In genomic region chr6:156781882-156782631, GRCh38 we compare ENCODE assay signal across 8 cellular contexts. TPM values are rescaled to one million over a fixed set of nuclear protein-coding genes. Genes with fewer than 3 reads are reported as not detected.
A peak's percentile ranks its signal among the peaks of the same experiment; 100 is the strongest.
DNase-seq lines count a peak whose midpoint lies in the region; ATAC-seq and TF ChIP-seq lines count a peak whose summit lies in the region.

No MANE protein-coding gene starts in this region.

- H2AFZ ChIP-seq in SK-N-SH (ENCODE audit: low read depth): no peak overlapping the region

- peaks cover 13% of the 10 kb centered on the region for H3F3A ChIP-seq in SK-N-SH (replicated peaks; ENCODE audit: insufficient read depth)

- H3K27ac ChIP-seq in SK-N-SH (ENCODE audit: low read depth in 2 of 2, low read length in 1 of 2) (peak overlapping the region; percentile 50 to 65), foreskin keratinocyte (peak overlapping the region; percentile 79), subcutaneous abdominal adipose tissue (ENCODE audit: low read depth, low read length) (peak overlapping the region; percentile 91)

- H3K4me3 Mint-ChIP-seq in T-helper 17 cell: peak overlapping the region; percentile 92

- peaks cover 0 to 22% of the 10 kb centered on the region in 2 experiments; a peak in 2 of 4 replicates for H3K4me1 ChIP-seq in SK-N-SH (ENCODE audit: control insufficient read depth in 1 of 2, insufficient read depth in 2 of 2, low read depth in 1 of 2, low read length in 1 of 2)
- H3K4me1 ChIP-seq in foreskin keratinocyte: peaks cover 18% of the 10 kb centered on the region
- H3K4me1 ChIP-seq in subcutaneous abdominal adipose tissue (ENCODE audit: control insufficient read depth in 5 of 5, insufficient read depth in 5 of 5, low read length in 5 of 5): peaks cover 0 to 43% (median 38%) of the 10 kb centered on the region in 5 donors

- H4K20me1 ChIP-seq in SK-N-SH (ENCODE audit: insufficient read depth): peaks cover 69% of the 10 kb centered on the region

- H3K9me3 ChIP-seq in SK-N-SH (no peaks in the 10 kb centered on the region), T-helper 17 cell (ENCODE audit: control insufficient read depth, low read length, poor library complexity, severe bottlenecking) (no peaks in the 10 kb centered on the region), subcutaneous abdominal adipose tissue (ENCODE audit: control insufficient read depth in 5 of 5, low read length in 5 of 5) (no peaks in the 10 kb centered on the region)

- peaks cover 4% of the 10 kb centered on the region for H3K36me3 Mint-ChIP-seq in T-helper 17 cell (ENCODE audit: low read depth)

- H3K36me3 ChIP-seq in SK-N-SH (replicated peaks in 1 of 2; ENCODE audit: control insufficient read depth in 1 of 2, insufficient read depth in 2 of 2, low read length in 1 of 2): peaks cover 10 to 14% of the 10 kb centered on the region in 2 experiments
- H3K36me3 ChIP-seq in subcutaneous abdominal adipose tissue (ENCODE audit: control insufficient read depth in 5 of 5, insufficient read depth in 5 of 5, low read length in 5 of 5): no peaks in the 10 kb centered on the region

- H3K4me3 ChIP-seq in SK-N-SH (ENCODE audit: low read depth in 2 of 2, low read length in 1 of 2) (peak overlapping the region; percentile 66 to 75; a peak in 3 of 4 replicates), subcutaneous abdominal adipose tissue (ENCODE audit: low read depth in 1 of 5, low read length in 5 of 5) (peak overlapping the region; percentile 49 to 92 (median 57))

- WGBS in SK-N-SH (ENCODE audit: low lambda C conversion rate): 22% methylated on average over 8 of the region's 8 CpGs

- POLR2A ChIA-PET in SK-N-SH (lab: Yijun Ruan, JAX): no interaction called here

- peak overlapping the region; percentile 98 for H3K27ac Mint-ChIP-seq in T-helper 17 cell

- peaks cover 35% of the 10 kb centered on the region for H3K4me1 Mint-ChIP-seq in T-helper 17 cell

- TF ChIP-seq RAD21 in SK-N-SH (IDR thresholded peaks at IDR 0.05; ENCODE audit: low read length): no peak

- DNase-seq in SK-N-SH (no peak), T-helper 17 cell (no peak), foreskin keratinocyte (peak in 1 of 2 donors; percentile 10), NCI-H2081 treated with DMSO at 0.1 percent for 48 hours (lab: John Stamatoyannopoulos, UW) (no peak), kidney tubule cell (ENCODE audit: low spot score) (no peak)

- no peak for TF ChIP-seq EP300 in SK-N-SH (IDR thresholded peaks at IDR 0.05; ENCODE audit: borderline replicate concordance in 1 of 2, low read depth in 1 of 2, low read length in 1 of 2)

- no peaks in the 10 kb centered on the region for H3K27me3 Mint-ChIP-seq in T-helper 17 cell

- peak overlapping the region; percentile 91 for H3K4me2 ChIP-seq in SK-N-SH

- TF ChIP-seq POLR2A in GM18505 (IDR thresholded peaks at IDR 0.05; ENCODE audit: borderline replicate concordance, extremely low read depth, insufficient read depth, insufficient read length): no peak

- CTCF ChIA-PET in SK-N-SH (lab: Yijun Ruan, JAX): no interaction called here

- no peaks in the 10 kb centered on the region for H3K9me2 ChIP-seq in SK-N-SH

- H3K27me3 ChIP-seq in SK-N-SH (ENCODE audit: insufficient read depth) (no peaks in the 10 kb centered on the region), foreskin keratinocyte (no peaks in the 10 kb centered on the region), subcutaneous abdominal adipose tissue (ENCODE audit: control insufficient read depth in 5 of 5, insufficient read depth in 4 of 5, low read length in 5 of 5) (no peaks in the 10 kb centered on the region)

- peaks cover 87% of the 10 kb centered on the region for H3K79me2 ChIP-seq in SK-N-SH (ENCODE audit: insufficient read depth)

- no peak for ATAC-seq in SK-N-SH treated with all-trans-retinoic acid at 6 μM for 48 hours
- ATAC-seq in T-helper 17 cell: no peak
- ATAC-seq in foreskin keratinocyte: no peak
- ATAC-seq in GM18505 (IDR thresholded peaks at IDR 0.05; ENCODE audit: unreplicated experiment): no peak

- no peak for TF ChIP-seq CTCF in SK-N-SH (IDR thresholded peaks at IDR 0.05)
- TF ChIP-seq CTCF in foreskin keratinocyte (conservative IDR thresholded peaks at IDR 0.05): no peak

- H3K9ac ChIP-seq in SK-N-SH (peak overlapping the region; percentile 62), subcutaneous abdominal adipose tissue (ENCODE audit: low read length in 5 of 5) (peak overlapping the region; percentile 12 to 95 (median 70))

TF ChIP-seq in SK-N-SH, 30 proteins besides CTCF, POLR2A, EP300 and RAD21 (continues in another document):
- TF ChIP-seq NRF1 (IDR thresholded peaks at IDR 0.05; ENCODE audit: low read depth, low read length) (no peak), REST (IDR thresholded peaks at IDR 0.05; ENCODE audit: low read depth, low read length) (no peak), POLR2AphosphoS5 (IDR thresholded peaks at IDR 0.05; ENCODE audit: low read depth, low read length) (no peak), ELF1 (IDR thresholded peaks at IDR 0.05) (no peak), FOXJ3 (CRISPR knock-in tag; IDR thresholded peaks at IDR 0.05) (no peak)

TF ChIP-seq in SK-N-SH treated with all-trans-retinoic acid at 6 μM for 48 hours, 23 proteins besides CTCF, POLR2A, EP300 and RAD21:
- TF ChIP-seq ZFP30 (CRISPR knock-in tag; IDR thresholded peaks at IDR 0.05): no peak

RNA-seq across cellular contexts. Expression of gene ARID1B, which starts 4.9 kb away (rescaled TPM):
- 13.2 and 13.6 TPM in 2 replicates for polyA plus RNA-seq in SK-N-SH (2012; rRNA removed)
- 11.5 and 14.7 TPM in 2 replicates for polyA plus RNA-seq in SK-N-SH (2012; cell fraction: cytosol; rRNA removed)
- 24.0 and 33.9 TPM in 2 replicates for polyA plus RNA-seq in SK-N-SH (2012; cell fraction: nucleus; rRNA removed)
- total RNA-seq in T-helper 17 cell: 100 to 1,000 TPM; 149 to 158 TPM
- 28.2 and 31.4 TPM in 2 replicates for total RNA-seq in foreskin keratinocyte
- 6.9 and 8.5 TPM in 2 replicates for polyA plus RNA-seq in foreskin keratinocyte
